Comparison of ENCODE assay signal across 24 cellular contexts in the genomic region with DNA sequence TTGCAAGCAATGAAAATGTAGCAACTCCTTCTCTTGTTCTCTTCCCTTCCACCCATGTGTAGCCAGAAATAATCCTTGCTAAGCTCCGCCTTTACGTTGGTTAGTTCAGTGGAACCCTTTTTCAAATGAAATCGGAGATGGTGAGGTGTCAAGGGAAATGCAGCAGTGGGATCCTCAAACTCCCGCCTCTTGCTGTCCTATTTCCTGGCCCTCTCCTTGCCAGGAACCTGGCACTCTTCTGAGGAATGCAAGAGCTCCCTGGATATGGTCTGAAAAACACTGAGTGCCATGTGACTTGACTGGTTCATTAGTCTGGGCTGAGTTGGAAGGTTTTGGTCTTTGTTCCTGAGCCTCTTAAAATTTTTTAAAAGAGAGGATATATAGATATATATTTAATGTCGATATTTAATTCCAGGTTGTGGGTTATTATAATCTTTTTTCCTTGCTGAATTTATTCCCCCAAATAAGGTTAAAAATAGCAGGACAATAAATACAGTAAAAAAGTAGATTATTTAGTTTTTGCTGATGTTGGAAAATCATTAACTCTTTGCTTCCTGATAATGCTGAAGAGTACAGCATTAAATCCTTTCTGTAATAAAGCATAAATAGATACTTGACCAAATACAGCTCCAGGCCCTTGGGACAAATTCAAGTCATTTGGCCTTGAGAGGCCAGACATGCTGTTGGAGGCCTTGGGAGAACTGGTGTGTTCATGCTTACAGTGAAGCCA.
A peak's percentile ranks its signal among the peaks of the same experiment; 100 is the strongest.
DNase-seq lines count a peak whose midpoint lies in the region; ATAC-seq, FAIRE-seq and TF ChIP-seq lines count a peak whose summit lies in the region.
"Had no signal": no experiment of that assay in that cellular context is flagged by ENCODE, and none has a peak within 500 bp of the region (broad histone marks: within the 10 kb centered on the region; RNA-seq: fewer than 3 reads in every experiment).

No MANE protein-coding gene starts in this region.

- whole genome bisulfite sequencing in HepG2 (ENCODE audit: low lambda C conversion rate): 92% methylated on average over 5 of the region's 5 CpGs
- 80% methylated on average over 5 of the region's 5 CpGs for WGBS in right lobe of liver (ENCODE audit: insufficient coverage, low coverage, low lambda C conversion rate, missing lambda C conversion rate)
- 93% methylated on average over 5 of the region's 5 CpGs; no CpG with 5 or more reads in 1 of the 2 experiments for WGBS in H1 (ENCODE audit: extremely low coverage in 1 of 2, insufficient coverage in 1 of 2, insufficient read length in 1 of 2, insufficient replicate concordance in 2 of 2, low coverage in 1 of 2, low lambda C conversion rate in 2 of 2, missing lambda C conversion rate in 1 of 2), 2 experiments

- H3K79me2 ChIP-seq in HepG2 (ENCODE audit: insufficient read depth, low read length) (no peaks in the 10 kb centered on the region), H1 (ENCODE audit: control insufficient read depth in 1 of 2, insufficient read depth in 2 of 2, low read length in 2 of 2) (no peaks in the 10 kb centered on the region)

- no TSS peak for BruUV-seq in HepG2 (replicated peaks; lab: Mats Ljungman, UMichigan)

- no peaks in the 10 kb centered on the region for H4K20me1 ChIP-seq in HepG2 (ENCODE audit: insufficient read depth, low read length)
- H4K20me1 ChIP-seq in H1 (replicated peaks in 1 of 2; ENCODE audit: control insufficient read depth in 1 of 2, insufficient read depth in 2 of 2, low read length in 2 of 2): no peaks in the 10 kb centered on the region
- H4K20me1 ChIP-seq: BLaER1 had no signal

- intact Hi-C loops in HepG2 (cut with micrococcal nuclease; ENCODE audit: unreplicated experiment) (loop anchor here (5.0 kb wide), 1 partner anchor 172 kb away; no protein-coding TSS in a partner anchor), right lobe of liver (cut with DNase I) (loop anchor here in 1 of 2 donors (10.0 kb wide), 1 partner anchor 115 kb away; the partner anchor contains the start of gene EML6)

- H2BK15ac ChIP-seq in H1 (ENCODE audit: low read length): no peak overlapping the region

- no peak overlapping the region for H2AK5ac ChIP-seq in H1 (ENCODE audit: low read depth, low read length)

- H3K9ac ChIP-seq in HepG2 (ENCODE audit: insufficient read depth, low read depth, low read length) (no peak overlapping the region), H1 (replicated peaks in 1 of 4; ENCODE audit: extremely low read depth in 1 of 4, low read depth in 3 of 4, low read length in 3 of 4) (no peak overlapping the region)
- H3K9ac ChIP-seq: BLaER1 had no signal

- H3K27ac ChIP-seq in HepG2 (ENCODE audit: extremely low read length, insufficient read depth, low read length): no peak overlapping the region
- no peak overlapping the region for H3K27ac ChIP-seq in right lobe of liver
- no peak overlapping the region for H3K27ac ChIP-seq in H1 (ENCODE audit: low read depth, low read length)
- H3K27ac ChIP-seq: adrenal gland, BLaER1, foreskin keratinocyte had no signal

- in situ Hi-C loops in HepG2 (cut with HindIII; ENCODE audit: extremely low pct_ligation_motif_present, low pct_unique_long_range_greater_than_20kb): loop anchor here (10.0 kb wide), 1 partner anchor 735 kb away; no protein-coding TSS in a partner anchor

- H3K4me3 ChIP-seq in HepG2 (replicated peaks in 1 of 3; ENCODE audit: insufficient read depth in 1 of 3, low read depth in 2 of 3, low read length in 3 of 3) (no peak overlapping the region), right lobe of liver (no peak overlapping the region), H1 (ENCODE audit: extremely low read depth in 1 of 4, insufficient read depth in 2 of 4, low read depth in 3 of 4, low read length in 4 of 4) (no peak overlapping the region)
- H3K4me3 ChIP-seq: adrenal gland, BLaER1, HAP-1 had no signal

- H3K23me2 ChIP-seq in H1 (ENCODE audit: low read depth, low read length): no peaks in the 10 kb centered on the region; the same call in 1 of the 2 replicates

- no peak overlapping the region for H3K4ac ChIP-seq in H1 (replicated peaks; ENCODE audit: insufficient read length, low read depth, low read length)

- H4K5ac ChIP-seq in H1 (ENCODE audit: insufficient read length, low read depth, low read length): no peak overlapping the region

- H3K18ac ChIP-seq in H1 (ENCODE audit: extremely low read depth, low read length): no peak overlapping the region

- POLR2A ChIA-PET in HepG2 (lab: Yijun Ruan, JAX) (no interaction called here), H1 (lab: Charles Lee; ENCODE audit: partially characterized antibody) (no interaction called here)

- ATAC-seq in HepG2 (no peak), right lobe of liver (no peak), HG03439 (IDR thresholded peaks at IDR 0.05; ENCODE audit: unreplicated experiment) (no peak)
- ATAC-seq: activated CD4-positive, alpha-beta T cell treated with anti-CD3 and anti-CD28 coated beads for 36 hours; activated T-cell treated with anti-CD3 and anti-CD28 coated beads, Interleukin-2, amount 50 U/mL, for 4 hours had no signal

- no peak overlapping the region for H3K14ac ChIP-seq in H1 (ENCODE audit: insufficient read length)

- no peaks in the 10 kb centered on the region for H3K79me1 ChIP-seq in H1 (ENCODE audit: low read depth, low read length)

- TF ChIP-seq RAD21 in HepG2 (CRISPR knock-in tag; IDR thresholded peaks at IDR 0.05) (no peak), H1 (IDR thresholded peaks at IDR 0.05 in 1 of 2, conservative IDR thresholded peaks at IDR 0.05 in 1 of 2; ENCODE audit: low read depth in 2 of 2, low read length in 2 of 2) (no peak)

- H3K27me3 ChIP-seq in HepG2 (ENCODE audit: control insufficient read depth in 1 of 2, insufficient read depth in 2 of 2, low read length in 2 of 2) (no peaks in the 10 kb centered on the region), right lobe of liver (no peaks in the 10 kb centered on the region), H1 (replicated peaks in 1 of 4; ENCODE audit: control insufficient read depth in 3 of 4, extremely low read depth in 1 of 4, insufficient read depth in 3 of 4, low read length in 3 of 4) (no peaks in the 10 kb centered on the region; a peak in 2 of 7 replicates)
- H3K27me3 ChIP-seq: adrenal gland, BLaER1, foreskin keratinocyte had no signal

- no peak for TF ChIP-seq EP300 in HepG2 (IDR thresholded peaks at IDR 0.05; ENCODE audit: low read depth in 2 of 2, low read length in 2 of 2)
- TF ChIP-seq EP300 in HepG2 (CRISPR knock-in tag; IDR thresholded peaks at IDR 0.05; ENCODE audit: borderline replicate concordance): no peak
- no peak for TF ChIP-seq EP300 in H1 (IDR thresholded peaks at IDR 0.05; ENCODE audit: borderline replicate concordance in 1 of 2, low read depth in 2 of 2, low read length in 2 of 2)

- no peaks in the 10 kb centered on the region for H3K9me3 ChIP-seq in HepG2 (ENCODE audit: low read length)
- no peaks in the 10 kb centered on the region for H3K9me3 ChIP-seq in right lobe of liver
- no peaks in the 10 kb centered on the region for H3K9me3 ChIP-seq in H1 (ENCODE audit: insufficient read depth in 2 of 2, low read depth in 1 of 2, low read length in 1 of 2)
- H3K9me3 ChIP-seq: adrenal gland, BLaER1, HAP-1 had no signal

- H4K8ac ChIP-seq in H1 (ENCODE audit: extremely low read depth, insufficient read depth, low read length): no peak overlapping the region

- no peak overlapping the region for H2BK20ac ChIP-seq in H1 (ENCODE audit: low read length)

- H3K4me2 ChIP-seq in HepG2 (ENCODE audit: low read depth, low read length) (no peak overlapping the region), H1 (ENCODE audit: insufficient read depth in 1 of 2, low read depth in 2 of 2, low read length in 2 of 2) (no peak overlapping the region)
- H3K4me2 ChIP-seq: BLaER1 had no signal

- no peak overlapping the region for H2BK120ac ChIP-seq in H1 (replicated peaks; ENCODE audit: low read depth, low read length)

- H3K36me3 ChIP-seq in HepG2 (replicated peaks in 1 of 2; ENCODE audit: control insufficient read depth in 1 of 2, insufficient read depth in 2 of 2, low read length in 2 of 2) (no peaks in the 10 kb centered on the region), right lobe of liver (no peaks in the 10 kb centered on the region), H1 (ENCODE audit: control insufficient read depth in 2 of 4, insufficient read depth in 4 of 4, low read length in 3 of 4) (no peaks in the 10 kb centered on the region)
- H3K36me3 ChIP-seq: adrenal gland, BLaER1, HAP-1 had no signal

- H3K23ac ChIP-seq in H1 (ENCODE audit: insufficient read length): no peak overlapping the region

- H4K91ac ChIP-seq in H1 (replicated peaks; ENCODE audit: insufficient read length, low read length): no peak overlapping the region

- H2BK5ac ChIP-seq in H1 (ENCODE audit: low read depth, low read length): no peak overlapping the region

- no peak overlapping the region for H3K56ac ChIP-seq in H1 (replicated peaks; ENCODE audit: insufficient read length, low read depth, low read length)

- TF ChIP-seq CTCF in HepG2 (CRISPR knock-in tag; IDR thresholded peaks at IDR 0.05) (no peak), right lobe of liver (IDR thresholded peaks at IDR 0.05) (no peak), H1 (IDR thresholded peaks at IDR 0.05; ENCODE audit: control extremely low read depth in 1 of 3, insufficient read depth in 1 of 3, low read depth in 1 of 3, low read length in 3 of 3) (no peak)

- H2AFZ ChIP-seq in HepG2 (ENCODE audit: low read length): no peak overlapping the region
- H2AFZ ChIP-seq in H1 (ENCODE audit: low read length): peak overlapping the region; percentile 38; the same call in 1 of the 2 replicates

- TF ChIP-seq POLR2A in HepG2 (IDR thresholded peaks at IDR 0.05; ENCODE audit: insufficient read depth in 1 of 2, low read depth in 2 of 2, low read length in 2 of 2) (no peak), right lobe of liver (IDR thresholded peaks at IDR 0.05) (no peak), H1 (IDR thresholded peaks at IDR 0.05; ENCODE audit: control extremely low read depth in 1 of 2, low read depth in 2 of 2, low read length in 2 of 2) (no peak), GM12891 (IDR thresholded peaks at IDR 0.05; ENCODE audit: low read depth, low read length) (no peak)

- no peak overlapping the region for H2BK12ac ChIP-seq in H1 (ENCODE audit: low read depth, low read length)

- H3K4me1 ChIP-seq in HepG2 (ENCODE audit: insufficient read depth, low read length) (no peaks in the 10 kb centered on the region), right lobe of liver (peaks cover 0 to 4% (median 2%) of the 10 kb centered on the region in 4 donors), H1 (replicated peaks in 1 of 4; ENCODE audit: control insufficient read depth in 3 of 4, insufficient read depth in 4 of 4, low read length in 3 of 4) (no peaks in the 10 kb centered on the region)
- H3K4me1 ChIP-seq: HAP-1 had no signal

- DNase-seq in HepG2 (ENCODE audit: low spot score): no peak
- DNase-seq in right lobe of liver: no peak
- no peak for DNase-seq in H1 (ENCODE audit: low read depth in 1 of 2, low spot score in 2 of 2)
- DNase-seq in medulla oblongata (ENCODE audit: extremely low spot score): peak; percentile 56
- DNase-seq in GM12891 (ENCODE audit: insufficient read length, low spot score): no peak
- no peak for DNase-seq in middle frontal gyrus (ENCODE audit: extremely low spot score, low spot score)
- DNase-seq in SKM-1 (lab: John Stamatoyannopoulos, UW; ENCODE audit: unreplicated experiment): no peak
- DNase-seq: ACHN; activated CD4-positive, alpha-beta T cell treated with anti-CD3 and anti-CD28 coated beads for 36 hours; activated naive CD4-positive, alpha-beta T cell; activated T-cell treated with anti-CD3 and anti-CD28 coated beads, Interleukin-2, amount 50 U/mL, for 4 hours; Calu3; effector memory CD4-positive, alpha-beta T cell; foreskin keratinocyte; immature natural killer cell; NCI-H2081 treated with DMSO at 0.1 percent for 48 hours; NCI-H524; NK-92 treated with Interleukin-12 subunit alpha and Interleukin-12 subunit beta, amount 100 ng/mL, for 24 hours; T-helper 1 cell had no signal

- CTCF ChIA-PET in HepG2 (lab: Yijun Ruan, JAX; ENCODE audit: low intra/inter-chr PET ratio, low total read pairs) (interaction anchor here (1.7 kb wide), 1 partner anchor 733 kb away, joined by 7 read pairs; no protein-coding TSS in a partner anchor), H1 (lab: Charles Lee; ENCODE audit: partially characterized antibody) (interaction anchor here (0.6 to 4.7 kb wide), 30 partner anchors 8 to 346 kb away, joined by 3 to 34 read pairs (median 5); no protein-coding TSS in a partner anchor)

- no peak for FAIRE-seq in HepG2 (lab: Jason Lieb, UNC)
- FAIRE-seq in H1 (lab: Jason Lieb, UNC): no peak
- FAIRE-seq in GM12891 (lab: Jason Lieb, UNC): no peak
- FAIRE-seq: GM12892 had no signal

Comparison
In these comparisons a context has a peak if more than half of its experiments do, and no peak if none do; other contexts are left out.
1. Of the 41 proteins assayed by ChIP-seq in both HepG2 and H1: peak only in HepG2: MAFK; only in H1: none; in both: none; in neither: 40.